Comparison of ENCODE assay signal across 32 cellular contexts in genomic region chr17:61571624-61572023, GRCh38. TPM values are rescaled to one million over a fixed set of nuclear protein-coding genes. Genes with fewer than 3 reads are reported as not detected.
"Had no signal": no experiment of that assay in that cellular context is flagged by ENCODE, and none has a peak within 500 bp of the region (broad histone marks: within the 10 kb centered on the region; RNA-seq: fewer than 3 reads in every experiment).

No MANE protein-coding gene starts in this region.

- ATAC-seq: naive thymus-derived CD4-positive, alpha-beta T cell; natural killer cell; psoas muscle; right cardiac atrium; sciatic nerve; stimulated activated memory B cell treated with anti-CD40 and anti-IgM and Interleukin-4, amounts not matched to agents 10 μg/mL and 1 μg/mL and 100 μg/mL, for 72 hours; stimulated activated naive CD8-positive, alpha-beta T cell treated with anti-CD3 and anti-CD28 coated beads, Interleukin-15, amount 100 ng/mL, for 72 hours; stimulated activated naive CD8-positive, alpha-beta T cell treated with anti-CD3 and anti-CD28 coated beads, Interleukin-15, Interleukin-2, amounts not matched to agents 100 U/mL and 50 U/mL, for 24 hours; upper lobe of right lung had no signal

- H3K9me3 ChIP-seq: ovary, suprapubic skin, testis, upper lobe of right lung, vagina had no signal

- H3K79me2 ChIP-seq: parathyroid adenoma had no signal

- H3K4me3 ChIP-seq: neural progenitor cell, ovary, psoas muscle, skin epidermis, smooth muscle cell, spleen, suprapubic skin, testis, tibial artery, transverse colon, upper lobe of right lung, vagina had no signal

- H3K9ac ChIP-seq: neural progenitor cell, parathyroid adenoma had no signal

- H3K4me2 ChIP-seq: neural progenitor cell, smooth muscle cell had no signal

- H3K27me3 ChIP-seq: neural progenitor cell, ovary, spleen, testis, tibial artery, transverse colon, upper lobe of right lung, vagina had no signal

- H2AFZ ChIP-seq: neural progenitor cell, parathyroid adenoma had no signal

- DNase-seq: naive thymus-derived CD4-positive, alpha-beta T cell; natural killer cell; occipital lobe; ovary; posterior cingulate gyrus; psoas muscle; right cardiac atrium; spleen; stimulated activated CD4-positive, alpha-beta T cell treated with anti-CD3 and anti-CD28 coated beads, Interleukin-12 subunit alpha, Interleukin-12 subunit beta, amount 100 ng/mL, for 4 hours; stimulated activated CD4-positive, alpha-beta T cell treated with anti-CD3 and anti-CD28 coated beads, Interleukin-1b, Interleukin-23, amount 100 ng/mL, for 48 hours; stimulated activated CD4-positive, alpha-beta T cell treated with anti-CD3 and anti-CD28 coated beads, Interleukin-4, amount 100 ng/mL, for 1 hour; stimulated activated CD4-positive, alpha-beta T cell treated with anti-CD3 and anti-CD28 coated beads, Interleukin-4, amount 100 ng/mL, for 4 hours; stimulated activated CD8-positive, alpha-beta memory T cell treated with anti-CD3 and anti-CD28 coated beads, Interleukin-4, amount 100 ng/mL, for 48 hours; stimulated activated naive CD4-positive, alpha-beta T cell; stimulated activated naive CD8-positive, alpha-beta T cell treated with anti-CD3 and anti-CD28 coated beads, Interleukin-15, amount 100 ng/mL, for 72 hours; stimulated activated naive CD8-positive, alpha-beta T cell treated with anti-CD3 and anti-CD28 coated beads, Interleukin-15, Interleukin-2, amounts not matched to agents 100 U/mL and 50 U/mL, for 24 hours; substantia nigra; testis; tibial artery; transverse colon; upper lobe of right lung had no signal

- H3K36me3 ChIP-seq: neural progenitor cell, ovary, spleen, suprapubic skin, tibial artery, transverse colon, upper lobe of right lung, vagina had no signal

- H3K27ac ChIP-seq: neural progenitor cell, ovary, parathyroid adenoma, psoas muscle, skin epidermis, spleen, suprapubic skin, testis, tibial artery, transverse colon, upper lobe of right lung, vagina had no signal

- H3K4me1 ChIP-seq: neural progenitor cell, parathyroid adenoma, psoas muscle, spleen, suprapubic skin, testis, tibial artery, upper lobe of right lung had no signal

RNA-seq across cellular contexts. Expression of gene NACA2, which starts 19.4 kb away (rescaled TPM):
- total RNA-seq: naive thymus-derived CD4-positive, alpha-beta T cell; natural killer cell; occipital lobe; ovary; progenitor cell of endocrine pancreas; psoas muscle; renal cortical epithelial cell; right cardiac atrium; sciatic nerve; smooth muscle cell; spleen; suprapubic skin; transverse colon; upper lobe of right lung; urinary bladder; vagina had no signal
